In the genomic region with DNA sequence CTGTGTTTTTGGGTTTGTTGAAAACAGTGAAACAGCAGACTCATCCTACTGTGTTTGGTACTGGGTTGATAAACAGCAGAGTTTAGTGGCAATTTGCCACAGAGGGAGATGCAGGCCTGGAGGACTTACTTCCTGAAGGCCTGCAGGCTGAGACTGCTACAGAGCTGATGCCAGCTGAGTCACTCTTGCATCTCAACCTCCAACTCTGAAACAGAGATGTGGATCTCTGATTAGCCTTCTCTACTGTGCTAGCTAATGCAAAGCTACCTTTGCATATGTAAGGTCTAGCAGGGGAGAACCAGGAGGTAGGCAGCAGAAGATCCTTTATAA, we compare ENCODE assay signal across 9 cellular contexts. TPM values are rescaled to one million over a fixed set of nuclear protein-coding genes. Genes with fewer than 3 reads are reported as not detected.
DNase-seq lines count a peak whose midpoint lies in the region; ATAC-seq and TF ChIP-seq lines count a peak whose summit lies in the region.
"Had no signal": no experiment of that assay in that cellular context is flagged by ENCODE, and none has a peak within 500 bp of the region (broad histone marks: within the 10 kb centered on the region; RNA-seq: fewer than 3 reads in every experiment).

No MANE protein-coding gene starts in this region.

- H3K9me3 Mint-ChIP-seq in activated CD4-positive, alpha-beta T cell treated with anti-CD3 and anti-CD28 coated beads, Interleukin-2, amount 10 ng/mL, durations not matched to agents 24 days and 14 days: no peaks in the 10 kb centered on the region
- H3K9me3 Mint-ChIP-seq: neural crest cell had no signal

- no peak overlapping the region for H3K4me3 ChIP-seq in mucosa of descending colon

- no peak overlapping the region for H3K4me3 Mint-ChIP-seq in activated CD4-positive, alpha-beta T cell treated with anti-CD3 and anti-CD28 coated beads, Interleukin-2, amount 10 ng/mL, durations not matched to agents 24 days and 14 days
- H3K4me3 Mint-ChIP-seq: neural crest cell had no signal

- no peak for TF ChIP-seq CTCF in mucosa of descending colon (IDR thresholded peaks at IDR 0.05)

- DNase-seq in activated CD4-positive, alpha-beta T cell treated with anti-CD3 and anti-CD28 coated beads, Interleukin-2, amount 10 ng/mL, durations not matched to agents 24 days and 14 days: peak; percentile 76
- DNase-seq in activated CD4-positive, alpha-beta T cell treated with anti-CD3 and anti-CD28 coated beads, Interleukin-2, amount 50 U/mL, for 48 hours: no peak
- peak; percentile 36 for DNase-seq in NCI-H510A treated with DMSO at 0.1 percent for 48 hours (lab: John Stamatoyannopoulos, UW)
- DNase-seq in cerebellar cortex (ENCODE audit: low spot score): peak; percentile 41
- DNase-seq in mucosa of descending colon: peak in 1 of 3 donors; percentile 51
- no peak for DNase-seq in NCI-H1048 (lab: John Stamatoyannopoulos, UW)
- no peak for DNase-seq in effector CD4-positive, alpha-beta T cell

- no peaks in the 10 kb centered on the region for H3K36me3 Mint-ChIP-seq in activated CD4-positive, alpha-beta T cell treated with anti-CD3 and anti-CD28 coated beads, Interleukin-2, amount 10 ng/mL, durations not matched to agents 24 days and 14 days (ENCODE audit: low read depth)

- H3K9me3 ChIP-seq in mucosa of descending colon: no peaks in the 10 kb centered on the region

- H3K27me3 Mint-ChIP-seq in activated CD4-positive, alpha-beta T cell treated with anti-CD3 and anti-CD28 coated beads, Interleukin-2, amount 10 ng/mL, durations not matched to agents 24 days and 14 days: no peaks in the 10 kb centered on the region

- H3K27ac Mint-ChIP-seq in activated CD4-positive, alpha-beta T cell treated with anti-CD3 and anti-CD28 coated beads, Interleukin-2, amount 10 ng/mL, durations not matched to agents 24 days and 14 days: no peak overlapping the region

- intact Hi-C loops in activated CD4-positive, alpha-beta T cell treated with anti-CD3 and anti-CD28 coated beads, Interleukin-2, amount 10 ng/mL, durations not matched to agents 24 days and 14 days (cut with micrococcal nuclease): no loop called here
- intact Hi-C loops in mucosa of descending colon (cut with DNase I, micrococcal nuclease): no loop called here

- H3K36me3 ChIP-seq in mucosa of descending colon (ENCODE audit: low read depth): no peaks in the 10 kb centered on the region

- ATAC-seq in mucosa of descending colon (peak; percentile 66), HG02759 (IDR thresholded peaks at IDR 0.05; ENCODE audit: unreplicated experiment) (no peak)

- peaks cover 15% of the 10 kb centered on the region for H3K4me1 ChIP-seq in mucosa of descending colon (ENCODE audit: low read depth)

- peaks cover 3% of the 10 kb centered on the region for H3K4me1 Mint-ChIP-seq in activated CD4-positive, alpha-beta T cell treated with anti-CD3 and anti-CD28 coated beads, Interleukin-2, amount 10 ng/mL, durations not matched to agents 24 days and 14 days
- H3K4me1 Mint-ChIP-seq: neural crest cell had no signal

RNA-seq across cellular contexts. Expression of a gene that starts 14.3 kb away (rescaled TPM):
- 220 and 228 TPM in 2 replicates for total RNA-seq in activated CD4-positive, alpha-beta T cell treated with anti-CD3 and anti-CD28 coated beads, Interleukin-2, amount 10 ng/mL, durations not matched to agents 24 days and 14 days
- 100 to 1,000 TPM; 224 to 287 (median 262) TPM for total RNA-seq in mucosa of descending colon

RNA-seq across cellular contexts. Expression of a gene that starts 20.6 kb away (rescaled TPM):
- total RNA-seq in activated CD4-positive, alpha-beta T cell treated with anti-CD3 and anti-CD28 coated beads, Interleukin-2, amount 10 ng/mL, durations not matched to agents 24 days and 14 days: 70.7 and 73.2 TPM in 2 replicates
- total RNA-seq in mucosa of descending colon: 10 to 100 TPM; 49.0 to 89.3 (median 51.4) TPM

RNA-seq across cellular contexts. Expression of a gene that starts 56.3 kb away (rescaled TPM):
- total RNA-seq in activated CD4-positive, alpha-beta T cell treated with anti-CD3 and anti-CD28 coated beads, Interleukin-2, amount 10 ng/mL, durations not matched to agents 24 days and 14 days: 46.3 and 47.9 TPM in 2 replicates
- total RNA-seq in mucosa of descending colon: 10 to 100 TPM; 42.3 to 50.1 (median 46.1) TPM

Comparison
In these comparisons a context has a peak if more than half of its experiments do, and no peak if none do; other contexts are left out.
1. DNase-seq: peak in activated CD4-positive, alpha-beta T cell treated with anti-CD3 and anti-CD28 coated beads, Interleukin-2, amount 10 ng/mL, durations not matched to agents 24 days and 14 days (single experiment), NCI-H510A treated with DMSO at 0.1 percent for 48 hours (single experiment) and cerebellar cortex (single experiment); none in activated CD4-positive, alpha-beta T cell treated with anti-CD3 and anti-CD28 coated beads, Interleukin-2, amount 50 U/mL, for 48 hours (0 of 2), NCI-H1048 (single experiment) and effector CD4-positive, alpha-beta T cell (single experiment).